In genomic region chr7:26159243-26159642, GRCh38 we compare ENCODE assay signal across 1 cellular context.
TF ChIP-seq lines count a peak whose summit lies in the region.

No MANE protein-coding gene starts in this region.

TF ChIP-seq in endothelial cell of umbilical vein, 7 proteins besides CTCF, POLR2A, EP300 and RAD21:
- TF ChIP-seq FOS (IDR thresholded peaks at IDR 0.05; ENCODE audit: borderline replicate concordance, insufficient read depth, low read length) = no peak
- TF ChIP-seq JUN (IDR thresholded peaks at IDR 0.05; ENCODE audit: borderline replicate concordance, insufficient read depth, insufficient read length, low read depth) = no peak
- no peak for TF ChIP-seq EZH2 (IDR thresholded peaks at IDR 0.05; ENCODE audit: borderline replicate concordance, low read depth, low read length, severe bottlenecking)
- TF ChIP-seq MAX (IDR thresholded peaks at IDR 0.05; ENCODE audit: insufficient read depth, insufficient read length) = no peak
- TF ChIP-seq POLR2AphosphoS5 (IDR thresholded peaks at IDR 0.05; ENCODE audit: insufficient read depth, low read depth, low read length) = no peak
- TF ChIP-seq GATA2 (IDR thresholded peaks at IDR 0.05; ENCODE audit: insufficient read depth, insufficient read length, low read depth, low read length) = no peak
- TF ChIP-seq MYC (IDR thresholded peaks at IDR 0.05; ENCODE audit: low read depth, low read length) = no peak
